8 cellular contexts compared by ENCODE assay signal in genomic region chr6:111483736-111484654, GRCh38. TPM values are rescaled to one million over a fixed set of nuclear protein-coding genes. Genes with fewer than 3 reads are reported as not detected.
DNase-seq lines count a peak whose midpoint lies in the region; ATAC-seq and TF ChIP-seq lines count a peak whose summit lies in the region.

No MANE protein-coding gene starts in this region.

- H3K4me3 ChIP-seq in CD8-positive, alpha-beta memory T cell (ENCODE audit: low read length): peak overlapping the region; percentile 91
- peak overlapping the region; percentile 84 for H3K4me3 ChIP-seq in endocrine pancreas (ENCODE audit: control insufficient read depth, insufficient read depth, low read length)

- H3K27ac ChIP-seq in CD8-positive, alpha-beta memory T cell (ENCODE audit: low read depth, low read length): peak overlapping the region; percentile 95

- no peaks in the 10 kb centered on the region for H3K27me3 Mint-ChIP-seq in CD8-positive, alpha-beta memory T cell
- no peaks in the 10 kb centered on the region for H3K27me3 Mint-ChIP-seq in activated CD8-positive, alpha-beta T cell treated with anti-CD3 and anti-CD28 coated beads for 36 hours

- intact Hi-C loops in activated CD8-positive, alpha-beta T cell treated with anti-CD3 and anti-CD28 coated beads for 36 hours (cut with micrococcal nuclease): loop anchor here (2.0 to 5.0 kb wide), 2 partner anchors 225 to 558 kb away; a partner anchor contains a TSS

- H3K27me3 ChIP-seq in CD8-positive, alpha-beta memory T cell (ENCODE audit: insufficient read depth, low read length, poor library complexity, severe bottlenecking): no peaks in the 10 kb centered on the region
- H3K27me3 ChIP-seq in endocrine pancreas (ENCODE audit: control insufficient read depth, insufficient read depth, low read length): no peaks in the 10 kb centered on the region

- TF ChIP-seq CTCF in activated CD8-positive, alpha-beta T cell treated with anti-CD3 and anti-CD28 coated beads for 36 hours (IDR thresholded peaks at IDR 0.05): no peak

- peak overlapping the region; percentile 89 to 99 (median 97) for H3K4me3 Mint-ChIP-seq in CD8-positive, alpha-beta memory T cell
- peak overlapping the region; percentile 90 for H3K4me3 Mint-ChIP-seq in activated CD8-positive, alpha-beta T cell treated with anti-CD3 and anti-CD28 coated beads for 36 hours

- no peaks in the 10 kb centered on the region for H3K36me3 ChIP-seq in CD8-positive, alpha-beta memory T cell (ENCODE audit: insufficient read depth, low read length)
- H3K36me3 ChIP-seq in endocrine pancreas (ENCODE audit: control insufficient read depth, insufficient read depth, low read length): no peaks in the 10 kb centered on the region

- peaks cover 32% of the 10 kb centered on the region for H3K4me1 ChIP-seq in CD8-positive, alpha-beta memory T cell (ENCODE audit: insufficient read depth, low read length)
- H3K4me1 ChIP-seq in endocrine pancreas (ENCODE audit: control insufficient read depth, insufficient read depth, low read length): peaks cover 16% of the 10 kb centered on the region

- H3K4me1 Mint-ChIP-seq in CD8-positive, alpha-beta memory T cell: peaks cover 41 to 68% (median 58%) of the 10 kb centered on the region in 3 donors
- H3K4me1 Mint-ChIP-seq in activated CD8-positive, alpha-beta T cell treated with anti-CD3 and anti-CD28 coated beads for 36 hours (ENCODE audit: low read depth): peaks cover 43% of the 10 kb centered on the region

- H3K27ac Mint-ChIP-seq in CD8-positive, alpha-beta memory T cell: peak overlapping the region; percentile 95 to 99 (median 98)
- peak overlapping the region; percentile 98 for H3K27ac Mint-ChIP-seq in activated CD8-positive, alpha-beta T cell treated with anti-CD3 and anti-CD28 coated beads for 36 hours

- peaks cover 0 to 15% (median 0%) of the 10 kb centered on the region in 3 donors for H3K36me3 Mint-ChIP-seq in CD8-positive, alpha-beta memory T cell
- peaks cover 28% of the 10 kb centered on the region for H3K36me3 Mint-ChIP-seq in activated CD8-positive, alpha-beta T cell treated with anti-CD3 and anti-CD28 coated beads for 36 hours (ENCODE audit: low read depth)

- peak overlapping the region; percentile 88 for H3K9ac ChIP-seq in endocrine pancreas (ENCODE audit: control insufficient read depth, insufficient read depth, low read length)

- POLR2A ChIA-PET in CD8-positive, alpha-beta memory T cell (lab: Charles Lee): interaction anchor here (0.6 to 2.7 kb wide), 4 partner anchors 100 to 320 kb away, joined by 3 to 49 read pairs (median 12); partner anchors contain the start of gene TRAF3IP2
- POLR2A ChIA-PET in activated CD8-positive, alpha-beta T cell treated with anti-CD3 and anti-CD28 coated beads for 36 hours (lab: Charles Lee): interaction anchor here (0.9 to 2.3 kb wide), 11 partner anchors 10 to 396 kb away, joined by 3 to 15 read pairs (median 3); partner anchors contain the start of genes SLC16A10 and TRAF3IP2

- CTCF ChIA-PET in CD8-positive, alpha-beta memory T cell (lab: Charles Lee): interaction anchor here (2.8 kb wide), 1 partner anchor 225 kb away, joined by 26 read pairs; a partner anchor contains a TSS
- CTCF ChIA-PET in activated CD8-positive, alpha-beta T cell treated with anti-CD3 and anti-CD28 coated beads for 36 hours (lab: Charles Lee): interaction anchor here (1.0 to 3.3 kb wide), 2 partner anchors 225 to 680 kb away, joined by 4 to 19 read pairs; a partner anchor contains a TSS

- H3K9me3 ChIP-seq in CD8-positive, alpha-beta memory T cell (ENCODE audit: low read length): no peaks in the 10 kb centered on the region
- H3K9me3 ChIP-seq in endocrine pancreas (ENCODE audit: control insufficient read depth, low read length): no peaks in the 10 kb centered on the region

- ATAC-seq in GM19438 (IDR thresholded peaks at IDR 0.05; ENCODE audit: low read depth, unreplicated experiment): peak; percentile 49
- ATAC-seq in HG03565 (IDR thresholded peaks at IDR 0.05; ENCODE audit: unreplicated experiment): peak; percentile 28
- peak; percentile 59 for ATAC-seq in activated CD8-positive, alpha-beta T cell treated with anti-CD3 and anti-CD28 coated beads for 36 hours

- no peaks in the 10 kb centered on the region for H3K9me3 Mint-ChIP-seq in CD8-positive, alpha-beta memory T cell
- peaks cover 4% of the 10 kb centered on the region for H3K9me3 Mint-ChIP-seq in activated CD8-positive, alpha-beta T cell treated with anti-CD3 and anti-CD28 coated beads for 36 hours

- peak in 3 of 5 donors; percentile 76 to 87 (median 79) for DNase-seq in CD8-positive, alpha-beta memory T cell
- peak; percentile 98 for DNase-seq in NCI-H82 (lab: John Stamatoyannopoulos, UW)
- DNase-seq in activated CD8-positive, alpha-beta T cell treated with anti-CD3 and anti-CD28 coated beads for 36 hours: peak; percentile 88
- peak; percentile 96 for DNase-seq in mesenteric fat pad (ENCODE audit: low spot score)
- DNase-seq in stimulated activated CD8-positive, alpha-beta memory T cell treated with anti-CD3 and anti-CD28 coated beads, Interleukin-15, amount 100 ng/mL, for 1 hour (ENCODE audit: low read depth): peak; percentile 44

RNA-seq across cellular contexts. Expression of gene REV3L, which starts 1.0 kb away (rescaled TPM):
- 10 to 100 TPM; 20.8 to 27.0 TPM for total RNA-seq in CD8-positive, alpha-beta memory T cell
- 16.5 TPM for polyA plus RNA-seq in CD8-positive, alpha-beta memory T cell
- total RNA-seq in activated CD8-positive, alpha-beta T cell treated with anti-CD3 and anti-CD28 coated beads for 36 hours: 10 to 100 TPM; 20.1 to 27.6 TPM
- 63.7 TPM for total RNA-seq in mesenteric fat pad

Comparison
In these comparisons a context has a peak if more than half of its experiments do, and no peak if none do; other contexts are left out.
1. Peak in every context shown above with its lines: DNase-seq, ATAC-seq, H3K4me3 ChIP-seq and H3K27ac ChIP-seq.
2. DNase-seq: peak in every context shown above with its lines; median percentile 98 in NCI-H82; 96 in mesenteric fat pad; 88 in activated CD8-positive, alpha-beta T cell treated with anti-CD3 and anti-CD28 coated beads for 36 hours; 79 in CD8-positive, alpha-beta memory T cell; 44 in stimulated activated CD8-positive, alpha-beta memory T cell treated with anti-CD3 and anti-CD28 coated beads, Interleukin-15, amount 100 ng/mL, for 1 hour.